19 cellular contexts compared by ENCODE assay signal in the genomic region with DNA sequence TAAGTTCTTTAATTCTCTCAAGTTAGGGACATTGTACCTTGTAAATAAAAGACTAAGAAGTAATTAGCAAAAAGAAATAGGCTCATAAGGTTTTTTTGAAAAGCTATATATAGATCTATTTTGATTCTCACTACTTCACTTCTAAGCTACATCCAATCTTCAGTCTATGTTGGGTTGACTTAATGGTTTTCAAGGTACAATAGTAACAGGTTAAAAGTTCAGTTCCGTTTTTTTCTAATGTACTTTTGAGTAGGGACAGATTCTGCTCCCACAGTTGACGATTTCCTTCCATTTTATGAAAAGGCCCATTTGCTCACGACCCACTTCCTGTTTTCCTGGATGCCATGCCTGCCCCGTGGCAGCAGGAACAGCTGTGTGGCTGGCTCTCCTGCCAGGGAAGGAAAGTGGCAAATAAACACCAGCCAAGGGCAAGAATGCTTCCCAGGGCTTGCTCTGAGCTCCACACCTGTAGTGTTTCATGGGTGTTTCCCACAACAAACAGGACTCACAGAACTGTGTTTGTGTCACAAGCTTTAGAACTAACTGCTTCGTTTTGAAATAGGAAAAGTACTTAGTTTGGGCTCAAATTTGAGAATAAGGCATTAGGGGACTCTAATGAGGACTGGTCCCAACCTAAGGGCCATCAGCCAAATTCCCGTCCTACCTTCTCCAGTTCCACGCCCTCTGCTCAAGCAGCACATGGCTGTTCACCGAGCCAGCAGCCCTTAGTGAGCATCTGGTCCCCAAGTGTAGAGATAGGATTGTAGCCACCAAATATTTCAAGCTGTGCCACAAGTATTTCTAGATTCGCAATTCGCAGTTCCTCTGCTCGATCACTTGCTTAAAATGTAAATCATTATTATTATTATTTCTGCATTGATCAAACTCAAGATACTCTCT.
A peak's percentile ranks its signal among the peaks of the same experiment; 100 is the strongest.
DNase-seq lines count a peak whose midpoint lies in the region; ATAC-seq, FAIRE-seq and TF ChIP-seq lines count a peak whose summit lies in the region.
"Had no signal": no experiment of that assay in that cellular context is flagged by ENCODE, and none has a peak within 500 bp of the region (broad histone marks: within the 10 kb centered on the region; RNA-seq: fewer than 3 reads in every experiment).

No MANE protein-coding gene starts in this region.

- CTCF ChIA-PET in K562 (lab: Yijun Ruan, JAX; ENCODE audit: low intra/inter-chr PET ratio) = no interaction called here

- ATAC-seq in GM23338 (no peak), K562 (no peak), lower lobe of right lung (no peak)
- ATAC-seq: HepG2, left lobe of liver had no signal

- H3K9ac ChIP-seq in K562 (ENCODE audit: insufficient read depth in 1 of 2, low read depth in 2 of 2, low read length in 2 of 2) = no peak overlapping the region

- in situ Hi-C loops in K562 (cut with MboI) = no loop called here

- H3K4me1 ChIP-seq in GM23338 (ENCODE audit: insufficient read depth) = peaks cover 18% of the 10 kb centered on the region
- H3K4me1 ChIP-seq in K562 (replicated peaks in 1 of 2; ENCODE audit: control insufficient read depth in 2 of 2, insufficient read depth in 2 of 2, low read length in 2 of 2) = no peaks in the 10 kb centered on the region
- peaks cover 0 to 47% of the 10 kb centered on the region in 2 donors for H3K4me1 ChIP-seq in right atrium auricular region
- H3K4me1 ChIP-seq in lower lobe of right lung = peaks cover 2% of the 10 kb centered on the region
- H3K4me1 ChIP-seq: thyroid gland had no signal

- DNase-seq in D721Med (ENCODE audit: insufficient read length, low spot score) = no peak
- DNase-seq in GM23338 (ENCODE audit: low spot score) = no peak
- no peak for DNase-seq in K562 (ENCODE audit: extremely low read depth in 1 of 4, low spot score in 3 of 4)
- DNase-seq in right atrium auricular region (ENCODE audit: low spot score) = no peak
- no peak for DNase-seq in activated CD4-positive, CD25-positive, alpha-beta regulatory T cell treated with anti-CD3 and anti-CD28 coated beads, Interleukin-2, amount 50 U/mL, for 72 hours
- no peak for DNase-seq in SHP77 treated with DMSO at 0.1 percent for 48 hours (lab: John Stamatoyannopoulos, UW)
- no peak for DNase-seq in DMS79 treated with DMSO at 0.1 percent for 48 hours (lab: John Stamatoyannopoulos, UW)
- DNase-seq in lower lobe of right lung = no peak
- DNase-seq: activated CD4-positive, alpha-beta T cell treated with anti-CD3 and anti-CD28 coated beads, Interleukin-2, amount 50 U/mL, for 4 hours; activated naive CD4-positive, alpha-beta T cell treated with anti-CD3 and anti-CD28 coated beads, Interleukin-2, amount 50 U/mL, for 16 hours; activated T-cell treated with anti-CD3 and anti-CD28 coated beads, Interleukin-2, amount 50 U/mL, for 1 hour; Calu3; HFFc6; NCI-H1105 treated with DMSO at 0.1 percent for 48 hours; thyroid gland had no signal

- H3K4me3 ChIP-seq in GM23338 (no peak overlapping the region), K562 (no peak overlapping the region), right atrium auricular region (no peak overlapping the region), lower lobe of right lung (no peak overlapping the region)
- H3K4me3 ChIP-seq: SK-N-MC, skin epidermis, thyroid gland had no signal

- no peaks in the 10 kb centered on the region for H3K9me3 ChIP-seq in K562 (replicated peaks; ENCODE audit: control insufficient read depth, insufficient read depth, low read depth, low read length)
- no peaks in the 10 kb centered on the region for H3K9me3 ChIP-seq in right atrium auricular region
- no peaks in the 10 kb centered on the region for H3K9me3 ChIP-seq in lower lobe of right lung
- H3K9me3 ChIP-seq: thyroid gland had no signal

- H2AFZ ChIP-seq in GM23338 (no peak overlapping the region), K562 (ENCODE audit: low read depth, low read length) (no peak overlapping the region)

- peaks cover 5% of the 10 kb centered on the region; the same call in 1 of the 2 replicates for H3F3A ChIP-seq in GM23338 (replicated peaks; ENCODE audit: low read depth)

- 1% methylated on average over 11 of the region's 11 CpGs for WGBS in K562 (ENCODE audit: insufficient coverage, low coverage, missing lambda C conversion rate)

- BruUV-seq in K562 (replicated peaks; lab: Mats Ljungman, UMichigan) = no TSS peak

- no peak overlapping the region for H3K4me3 Mint-ChIP-seq in GM23338
- H3K4me3 Mint-ChIP-seq: HFFc6 had no signal

- H3K36me3 ChIP-seq in GM23338 (ENCODE audit: insufficient read depth) (no peaks in the 10 kb centered on the region), K562 (ENCODE audit: control insufficient read depth, insufficient read depth, low read length) (no peaks in the 10 kb centered on the region), right atrium auricular region (no peaks in the 10 kb centered on the region), lower lobe of right lung (no peaks in the 10 kb centered on the region)
- H3K36me3 ChIP-seq: thyroid gland had no signal

- TF ChIP-seq CTCF in D721Med (IDR thresholded peaks at IDR 0.05; ENCODE audit: insufficient read depth, missing control alignments) (no peak), GM23338 (conservative IDR thresholded peaks at IDR 0.05; ENCODE audit: low read depth in 2 of 2) (no peak), K562 (IDR thresholded peaks at IDR 0.05 in 2 of 3, conservative IDR thresholded peaks at IDR 0.05 in 1 of 3; ENCODE audit: insufficient read depth in 2 of 3, low read depth in 1 of 3, low read length in 3 of 3) (no peak), right atrium auricular region (IDR thresholded peaks at IDR 0.05) (no peak), lower lobe of right lung (IDR thresholded peaks at IDR 0.05) (no peak)

- TF ChIP-seq EP300 in K562 (IDR thresholded peaks at IDR 0.05; ENCODE audit: low read length) = no peak

- H3K9me1 ChIP-seq in K562 (ENCODE audit: control insufficient read depth, insufficient read depth, low read length) = no peaks in the 10 kb centered on the region

- H3K36me3 Mint-ChIP-seq in GM23338 (ENCODE audit: low read depth) = peaks cover 22% of the 10 kb centered on the region; the same call in 2 of the 3 replicates

- no peaks in the 10 kb centered on the region; the same call in 1 of the 2 replicates for H3K9me2 ChIP-seq in GM23338 (ENCODE audit: insufficient read depth)

- H3K79me2 ChIP-seq in GM23338 (replicated peaks; ENCODE audit: insufficient read depth) = no peaks in the 10 kb centered on the region
- H3K79me2 ChIP-seq in K562 (ENCODE audit: control insufficient read depth, insufficient read depth, low read length) = no peaks in the 10 kb centered on the region

- peak overlapping the region; percentile 61; the same call in 1 of the 2 replicates for H3K27ac Mint-ChIP-seq in GM23338
- H3K27ac Mint-ChIP-seq: HFFc6 had no signal

- peaks cover 2% of the 10 kb centered on the region for H3K27me3 Mint-ChIP-seq in GM23338 (ENCODE audit: insufficient read depth, low read depth, poor library complexity)

- intact Hi-C loops in K562 (cut with micrococcal nuclease) = no loop called here
- intact Hi-C loops in lower lobe of right lung (cut with DNase I) = no loop called here

- no peaks in the 10 kb centered on the region for H4K20me1 ChIP-seq in GM23338 (replicated peaks; ENCODE audit: insufficient read depth)
- no peaks in the 10 kb centered on the region for H4K20me1 ChIP-seq in K562 (replicated peaks; ENCODE audit: control insufficient read depth, insufficient read depth, low read length)

- H3K27ac ChIP-seq in GM23338 (ENCODE audit: low read depth) (no peak overlapping the region), K562 (ENCODE audit: extremely low read depth, low read depth, low read length) (no peak overlapping the region), right atrium auricular region (peak overlapping the region; percentile 57 to 70), lower lobe of right lung (no peak overlapping the region)
- H3K27ac ChIP-seq: SK-N-MC, skin epidermis, thyroid gland had no signal

- peaks cover 38% of the 10 kb centered on the region for H3K4me1 Mint-ChIP-seq in GM23338

- H3K27me3 ChIP-seq in GM23338 (ENCODE audit: insufficient read depth) (no peaks in the 10 kb centered on the region), K562 (ENCODE audit: control insufficient read depth in 2 of 2, insufficient read depth in 2 of 2, low read length in 2 of 2) (peaks cover 0 to 17% of the 10 kb centered on the region in 2 experiments; a peak in 2 of 5 replicates), right atrium auricular region (no peaks in the 10 kb centered on the region), lower lobe of right lung (ENCODE audit: low read depth) (no peaks in the 10 kb centered on the region)
- H3K27me3 ChIP-seq: thyroid gland had no signal

- H3K9me3 Mint-ChIP-seq in GM23338 = no peaks in the 10 kb centered on the region
- H3K9me3 Mint-ChIP-seq: HFFc6 had no signal

- TF ChIP-seq POLR2A in K562 (conservative IDR thresholded peaks at IDR 0.05) = no peak

- POLR2A ChIA-PET in K562 (lab: Yijun Ruan, JAX) = no interaction called here

- FAIRE-seq in D721Med (lab: Jason Lieb, UNC) (peak; percentile 21), K562 (lab: Jason Lieb, UNC) (no peak)
- FAIRE-seq: HepG2 had no signal

- H3K4me2 ChIP-seq in GM23338 (no peak overlapping the region), K562 (ENCODE audit: insufficient read depth, low read length) (no peak overlapping the region)

- no peak for TF ChIP-seq RAD21 in K562 (CRISPR knock-in tag; conservative IDR thresholded peaks at IDR 0.05 in 1 of 2, IDR thresholded peaks at IDR 0.05 in 1 of 2)

TF ChIP-seq in GM23338, 12 proteins besides CTCF, POLR2A, EP300 and RAD21:
- TF ChIP-seq EZH2 (IDR thresholded peaks at IDR 0.05; ENCODE audit: low read depth, unreplicated experiment) (no peak), ETS1 (IDR thresholded peaks at IDR 0.05) (no peak)

TF ChIP-seq in K562, 482 proteins besides CTCF, POLR2A, EP300 and RAD21:
- TF ChIP-seq SPI1 (IDR thresholded peaks at IDR 0.05; ENCODE audit: borderline replicate concordance, low read depth, low read length) = peak; percentile 68; the same call in 1 of the 2 replicates
- TF ChIP-seq POLR2B (IDR thresholded peaks at IDR 0.05; ENCODE audit: low read depth, partially characterized antibody) = no peak

Comparison
In these comparisons a context has a peak if more than half of its experiments do, and no peak if none do; other contexts are left out.
1. H3K27ac ChIP-seq: peak in right atrium auricular region (2 of 2); none in GM23338 (single experiment), K562 (single experiment) and lower lobe of right lung (single experiment).